ENCODE assay signal across 11 cellular contexts in genomic region chr2:20452551-20452950, GRCh38. TPM values are rescaled to one million over a fixed set of nuclear protein-coding genes. Genes with fewer than 3 reads are reported as not detected.
A peak's percentile ranks its signal among the peaks of the same experiment; 100 is the strongest.
DNase-seq lines count a peak whose midpoint lies in the region; ATAC-seq and TF ChIP-seq lines count a peak whose summit lies in the region.
"Had no signal": no experiment of that assay in that cellular context is flagged by ENCODE, and none has a peak within 500 bp of the region (broad histone marks: within the 10 kb centered on the region; RNA-seq: fewer than 3 reads in every experiment).

No MANE protein-coding gene starts in this region.

- TF ChIP-seq POLR2A in adrenal gland (IDR thresholded peaks at IDR 0.05), result no peak

- peaks cover 31% of the 10 kb centered on the region for H3K27me3 Mint-ChIP-seq in activated T-cell treated with anti-CD3 and anti-CD28 coated beads, Interleukin-2, amount 50 U/mL, for 4 hours (ENCODE audit: low read depth)
- H3K27me3 Mint-ChIP-seq in activated naive CD4-positive, alpha-beta T cell treated with anti-CD3 and anti-CD28 coated beads for 36 hours (ENCODE audit: low read depth), result peaks cover 5% of the 10 kb centered on the region

- no peak overlapping the region for H3K27ac Mint-ChIP-seq in activated naive CD4-positive, alpha-beta T cell treated with anti-CD3 and anti-CD28 coated beads for 36 hours

- peaks cover 8% of the 10 kb centered on the region for H3K4me1 Mint-ChIP-seq in activated T-cell treated with anti-CD3 and anti-CD28 coated beads, Interleukin-2, amount 50 U/mL, for 4 hours (ENCODE audit: low read depth)
- H3K4me1 Mint-ChIP-seq in activated naive CD4-positive, alpha-beta T cell treated with anti-CD3 and anti-CD28 coated beads for 36 hours (ENCODE audit: low read depth), result peaks cover 15% of the 10 kb centered on the region

- TF ChIP-seq CTCF in adrenal gland (IDR thresholded peaks at IDR 0.05), result peak in 5 of 6 experiments; percentile 18 to 49 (median 41)
- peak; percentile 39 for TF ChIP-seq CTCF in retinal pigment epithelial cell (conservative IDR thresholded peaks at IDR 0.05; ENCODE audit: low read depth, low read length)

- no peaks in the 10 kb centered on the region for H3K9me3 ChIP-seq in adrenal gland (replicated peaks in 1 of 3)

- H3K9me3 Mint-ChIP-seq in activated T-cell treated with anti-CD3 and anti-CD28 coated beads, Interleukin-2, amount 50 U/mL, for 4 hours, result no peaks in the 10 kb centered on the region
- H3K9me3 Mint-ChIP-seq in activated naive CD4-positive, alpha-beta T cell treated with anti-CD3 and anti-CD28 coated beads for 36 hours, result no peaks in the 10 kb centered on the region

- DNase-seq in ELR (ENCODE audit: low read depth), result peak; percentile 33
- peak in 6 of 7 donors; percentile 28 to 75 (median 55) for DNase-seq in adrenal gland
- DNase-seq in glomerular visceral epithelial cell (ENCODE audit: extremely low spot score), result peak; percentile 45
- DNase-seq in retinal pigment epithelial cell (ENCODE audit: low read depth), result no peak
- DNase-seq in activated T-cell treated with anti-CD3 and anti-CD28 coated beads, Interleukin-2, amount 50 U/mL, for 4 hours, result no peak
- DNase-seq in activated naive CD4-positive, alpha-beta T cell treated with anti-CD3 and anti-CD28 coated beads for 36 hours, result no peak
- no peak for DNase-seq in cerebellar nuclear complex (lab: John Stamatoyannopoulos, UW)
- DNase-seq: amniotic stem cell, GDM1, NCI-H510A had no signal

- 52 to 55% (median 54%) methylated on average over 4 of the region's 4 CpGs for WGBS in adrenal gland, 4 donors

- H3K36me3 Mint-ChIP-seq in activated T-cell treated with anti-CD3 and anti-CD28 coated beads, Interleukin-2, amount 50 U/mL, for 4 hours (ENCODE audit: insufficient read depth), result no peaks in the 10 kb centered on the region
- peaks cover 2% of the 10 kb centered on the region for H3K36me3 Mint-ChIP-seq in activated naive CD4-positive, alpha-beta T cell treated with anti-CD3 and anti-CD28 coated beads for 36 hours (ENCODE audit: low read depth)

- H3K27ac ChIP-seq in adrenal gland, result peak overlapping the region in 3 of 5 donors; percentile 11 to 99 (median 98)

- no peak overlapping the region for H3K4me3 ChIP-seq in adrenal gland
- H3K4me3 ChIP-seq in retinal pigment epithelial cell (ENCODE audit: low read length), result no peak overlapping the region

- peaks cover 0 to 13% of the 10 kb centered on the region in 2 donors for H3K36me3 ChIP-seq in adrenal gland (replicated peaks in 1 of 2)

- H3K27me3 ChIP-seq in adrenal gland, result no peaks in the 10 kb centered on the region

- CTCF ChIA-PET in activated naive CD4-positive, alpha-beta T cell treated with anti-CD3 and anti-CD28 coated beads for 36 hours (lab: Charles Lee), result interaction anchor here (0.6 to 1.1 kb wide), 2 partner anchors 30 to 369 kb away, joined by 3 read pairs; no protein-coding TSS in a partner anchor

- no peak for ATAC-seq in activated T-cell treated with anti-CD3 and anti-CD28 coated beads, Interleukin-2, amount 50 U/mL, for 4 hours
- ATAC-seq in GM21390 (IDR thresholded peaks at IDR 0.05; ENCODE audit: unreplicated experiment), result no peak

- intact Hi-C loops in adrenal gland (cut with DNase I), result loop anchor here in 1 of 2 donors (5.0 kb wide), 1 partner anchor 35 kb away; no protein-coding TSS in a partner anchor
- intact Hi-C loops in activated naive CD4-positive, alpha-beta T cell treated with anti-CD3 and anti-CD28 coated beads for 36 hours (cut with micrococcal nuclease), result no loop called here

- peaks cover 21 to 27% of the 10 kb centered on the region in 2 donors for H3K4me1 ChIP-seq in adrenal gland (replicated peaks in 1 of 2)

- no peak overlapping the region for H3K4me3 Mint-ChIP-seq in activated T-cell treated with anti-CD3 and anti-CD28 coated beads, Interleukin-2, amount 50 U/mL, for 4 hours
- no peak overlapping the region for H3K4me3 Mint-ChIP-seq in activated naive CD4-positive, alpha-beta T cell treated with anti-CD3 and anti-CD28 coated beads for 36 hours

RNA-seq across cellular contexts. Expression of gene RHOB, which starts 5.7 kb away (rescaled TPM):
- total RNA-seq in adrenal gland, result 1,000 to 10,000 TPM in 2 of 8 donors, 100 to 1,000 TPM in 6; 299 to 1,281 (median 765) TPM
- 100 to 1,000 TPM; 130 to 271 (median 232) TPM for polyA plus RNA-seq in adrenal gland
- total RNA-seq in activated T-cell treated with anti-CD3 and anti-CD28 coated beads, Interleukin-2, amount 50 U/mL, for 4 hours, result 10 to 100 TPM; 14.2 to 14.6 (median 14.2) TPM
- 1 to 10 TPM; 1.8 to 2.0 TPM for total RNA-seq in activated naive CD4-positive, alpha-beta T cell treated with anti-CD3 and anti-CD28 coated beads for 36 hours

Comparison
In these comparisons a context has a peak if more than half of its experiments do, and no peak if none do; other contexts are left out.
1. DNase-seq: peak in ELR (single experiment), adrenal gland (6 of 7) and glomerular visceral epithelial cell (single experiment); none in retinal pigment epithelial cell (single experiment), activated T-cell treated with anti-CD3 and anti-CD28 coated beads, Interleukin-2, amount 50 U/mL, for 4 hours (single experiment), activated naive CD4-positive, alpha-beta T cell treated with anti-CD3 and anti-CD28 coated beads for 36 hours (single experiment) and cerebellar nuclear complex (0 of 2).
2. RNA of gene RHOB, which starts 5.7 kb away (total RNA-seq): 299 to 1,281 TPM in adrenal gland; 14.2 to 14.6 TPM in activated T-cell treated with anti-CD3 and anti-CD28 coated beads, Interleukin-2, amount 50 U/mL, for 4 hours and 1.8 to 2.0 TPM in activated naive CD4-positive, alpha-beta T cell treated with anti-CD3 and anti-CD28 coated beads for 36 hours; every median in the first group is over 10 times any median in the second.